Comparison of ENCODE assay signal across 8 cellular contexts in the genomic region with DNA sequence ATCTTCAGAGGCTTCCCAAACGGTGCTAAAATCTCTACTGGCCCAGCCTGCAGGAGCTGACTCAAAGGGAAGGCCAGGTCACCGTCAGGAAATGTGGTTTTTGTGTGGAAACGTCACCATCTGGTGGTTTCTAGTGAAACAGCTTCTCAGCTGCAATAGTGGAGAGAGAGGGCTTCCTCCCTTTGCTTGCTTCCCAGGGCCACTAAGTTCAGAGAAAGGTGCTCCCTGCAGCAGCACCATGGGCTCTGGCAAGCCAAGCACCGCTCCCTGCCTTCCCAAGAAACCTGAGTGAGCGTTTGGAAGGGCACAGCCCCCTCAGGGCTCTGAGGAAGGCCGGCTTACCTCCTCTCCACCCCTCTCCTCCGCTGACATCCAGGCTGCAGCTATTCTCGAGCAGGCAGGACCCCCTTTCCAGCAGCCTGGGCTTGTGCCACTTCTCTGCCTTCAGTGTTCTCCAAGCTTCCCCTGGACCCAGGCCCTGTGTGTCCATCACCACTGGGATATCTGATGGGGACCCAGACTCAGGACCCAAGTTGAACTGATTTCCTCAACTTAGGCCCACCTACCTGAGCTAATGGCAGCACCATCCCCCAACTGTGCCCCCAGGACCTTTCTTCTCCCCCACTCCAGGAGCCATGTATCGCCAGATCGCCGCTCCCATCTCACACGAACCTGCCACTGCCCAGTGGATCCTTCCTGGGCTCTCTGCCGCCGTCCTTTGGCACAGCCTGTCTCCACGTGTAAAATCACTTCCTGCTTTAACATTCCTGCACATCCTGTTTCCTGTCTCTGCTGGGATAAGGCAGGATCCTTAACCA. TPM values are rescaled to one million over a fixed set of nuclear protein-coding genes. Genes with fewer than 3 reads are reported as not detected.
DNase-seq lines count a peak whose midpoint lies in the region; ATAC-seq and TF ChIP-seq lines count a peak whose summit lies in the region.

No MANE protein-coding gene starts in this region.

- POLR2A ChIA-PET in naive thymus-derived CD4-positive, alpha-beta T cell (lab: Charles Lee) = no interaction called here

- peaks cover 11% of the 10 kb centered on the region for H3K27me3 Mint-ChIP-seq in endothelial cell (ENCODE audit: unreplicated experiment)
- H3K27me3 Mint-ChIP-seq in naive thymus-derived CD4-positive, alpha-beta T cell = peaks cover 0 to 63% (median 6%) of the 10 kb centered on the region in 5 donors

- H3K27ac ChIP-seq in naive thymus-derived CD4-positive, alpha-beta T cell (ENCODE audit: low read depth, low read length) = no peak overlapping the region

- DNase-seq in AG10803 (ENCODE audit: low read depth) (peak; percentile 50), GM04504 (ENCODE audit: low read depth) (peak; percentile 18), H7 (peak; percentile 81), Kasumi-1 (lab: John Stamatoyannopoulos, UW) (peak; percentile 43 to 64), SK-N-DZ (ENCODE audit: low spot score) (peak; percentile 21), endothelial cell (ENCODE audit: low spot score) (peak; percentile 60), activated gamma-delta T cell treated with Interleukin-2 at 50 U/mL for 16 hours (no peak)
- peak in 5 of 9 donors; percentile 15 to 60 (median 26) for DNase-seq in naive thymus-derived CD4-positive, alpha-beta T cell

- CTCF ChIA-PET in naive thymus-derived CD4-positive, alpha-beta T cell (lab: Charles Lee) = no interaction called here

- H3K4me1 ChIP-seq in naive thymus-derived CD4-positive, alpha-beta T cell (ENCODE audit: control insufficient read depth in 2 of 2, insufficient read depth in 2 of 2, low read length in 2 of 2) = no peaks in the 10 kb centered on the region

- no peaks in the 10 kb centered on the region for H3K9me3 ChIP-seq in naive thymus-derived CD4-positive, alpha-beta T cell (ENCODE audit: control insufficient read depth in 2 of 3, low read length in 3 of 3)

- intact Hi-C loops in naive thymus-derived CD4-positive, alpha-beta T cell (cut with micrococcal nuclease) = loop anchor here in 1 of 2 donors (1.0 kb wide), 1 partner anchor 757 kb away; no protein-coding TSS in a partner anchor

- H3K4me3 Mint-ChIP-seq in endothelial cell (ENCODE audit: unreplicated experiment) = no peak overlapping the region
- H3K4me3 Mint-ChIP-seq in naive thymus-derived CD4-positive, alpha-beta T cell = no peak overlapping the region

- no peaks in the 10 kb centered on the region for H3K36me3 Mint-ChIP-seq in endothelial cell (ENCODE audit: low read depth, unreplicated experiment)
- no peaks in the 10 kb centered on the region for H3K36me3 Mint-ChIP-seq in naive thymus-derived CD4-positive, alpha-beta T cell

- H3K9me3 Mint-ChIP-seq in endothelial cell (ENCODE audit: unreplicated experiment) = no peaks in the 10 kb centered on the region
- H3K9me3 Mint-ChIP-seq in naive thymus-derived CD4-positive, alpha-beta T cell = peaks cover 0 to 4% (median 0%) of the 10 kb centered on the region in 11 donors

- H3K36me3 ChIP-seq in H7 (replicated peaks; ENCODE audit: control insufficient read depth, insufficient read depth, low read length) = no peaks in the 10 kb centered on the region
- H3K36me3 ChIP-seq in naive thymus-derived CD4-positive, alpha-beta T cell (ENCODE audit: control insufficient read depth in 2 of 3, insufficient read depth in 3 of 3, low read length in 3 of 3) = no peaks in the 10 kb centered on the region

- TF ChIP-seq CTCF in AG10803 (conservative IDR thresholded peaks at IDR 0.05; ENCODE audit: low read length) (peak; percentile 69), endothelial cell (IDR thresholded peaks at IDR 0.05; ENCODE audit: unreplicated experiment) (peak; percentile 37)

- H3K27me3 ChIP-seq in H7 (ENCODE audit: control insufficient read depth, insufficient read depth, low read length) = no peaks in the 10 kb centered on the region
- no peaks in the 10 kb centered on the region for H3K27me3 ChIP-seq in naive thymus-derived CD4-positive, alpha-beta T cell (ENCODE audit: control insufficient read depth in 2 of 2, insufficient read depth in 2 of 2, low read length in 2 of 2)

- H3K4me3 ChIP-seq in AG10803 (ENCODE audit: low read length) (no peak overlapping the region), H7 (ENCODE audit: insufficient read depth, low read depth, low read length) (no peak overlapping the region)
- H3K4me3 ChIP-seq in naive thymus-derived CD4-positive, alpha-beta T cell (ENCODE audit: low read length) = no peak overlapping the region

- H3K4me1 Mint-ChIP-seq in endothelial cell (ENCODE audit: unreplicated experiment) = peaks cover 27% of the 10 kb centered on the region
- peaks cover 3 to 14% (median 5%) of the 10 kb centered on the region in 7 donors for H3K4me1 Mint-ChIP-seq in naive thymus-derived CD4-positive, alpha-beta T cell

- ATAC-seq in naive thymus-derived CD4-positive, alpha-beta T cell = no peak

- H3K27ac Mint-ChIP-seq in endothelial cell (ENCODE audit: unreplicated experiment) = no peak overlapping the region
- H3K27ac Mint-ChIP-seq in naive thymus-derived CD4-positive, alpha-beta T cell = peak overlapping the region in 1 of 9 donors; percentile 28

RNA-seq across cellular contexts. Expression of a gene that starts 9.8 kb away (rescaled TPM):
- total RNA-seq in H7 (2014; rRNA removed; shearing (Covaris generic)) = not detected in 2 replicates
- polyA plus RNA-seq in SK-N-DZ (2014; cell fraction: cytosol; rRNA removed) = not detected in 2 replicates
- not detected in 2 replicates for polyA plus RNA-seq in SK-N-DZ (2014; cell fraction: nucleus; rRNA removed)
- not detected for total RNA-seq in endothelial cell (ENCODE audit: unreplicated experiment)
- not detected for total RNA-seq in naive thymus-derived CD4-positive, alpha-beta T cell
- not detected for polyA plus RNA-seq in naive thymus-derived CD4-positive, alpha-beta T cell
